Comparison of ENCODE assay signal across 10 cellular contexts in the genomic region with DNA sequence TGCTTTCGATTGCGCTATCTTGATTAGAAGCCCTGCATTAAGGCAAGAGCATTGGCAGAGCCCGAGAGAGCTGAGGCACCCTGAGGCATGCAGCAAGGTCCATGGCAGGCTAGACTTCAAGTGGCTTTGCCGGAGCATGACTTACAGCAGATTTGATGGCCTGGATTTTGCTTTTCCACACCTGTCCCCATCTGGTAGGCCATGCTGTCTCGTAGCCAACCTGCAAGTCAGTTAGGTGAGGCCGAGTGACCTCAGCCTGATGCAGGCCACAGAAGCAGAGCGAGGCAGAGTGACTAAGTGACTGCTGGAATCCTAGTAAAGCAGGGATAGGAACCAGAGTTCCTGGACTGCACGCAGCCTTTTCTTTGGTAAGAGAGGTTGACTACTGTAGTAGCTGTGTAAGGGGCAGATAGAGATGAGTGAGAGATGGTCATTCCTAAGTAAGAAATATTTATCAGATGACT.
DNase-seq lines count a peak whose midpoint lies in the region; ATAC-seq, FAIRE-seq and TF ChIP-seq lines count a peak whose summit lies in the region.
"Had no signal": no experiment of that assay in that cellular context is flagged by ENCODE, and none has a peak within 500 bp of the region (broad histone marks: within the 10 kb centered on the region; RNA-seq: fewer than 3 reads in every experiment).

No MANE protein-coding gene starts in this region.

- H3K27ac Mint-ChIP-seq in activated CD4-positive, alpha-beta T cell treated with anti-CD3 and anti-CD28 coated beads, Interleukin-2, amount 10 ng/mL, durations not matched to agents 24 days and 14 days: no peak overlapping the region

- H3K9me3 Mint-ChIP-seq in activated CD4-positive, alpha-beta T cell treated with anti-CD3 and anti-CD28 coated beads, Interleukin-2, amount 10 ng/mL, durations not matched to agents 24 days and 14 days: no peaks in the 10 kb centered on the region
- H3K9me3 Mint-ChIP-seq: central memory CD8-positive, alpha-beta T cell had no signal

- ATAC-seq in foreskin keratinocyte: peak; percentile 76
- no peak for ATAC-seq in GM21381 (IDR thresholded peaks at IDR 0.05; ENCODE audit: unreplicated experiment)

- FAIRE-seq in D721Med (lab: Jason Lieb, UNC): peak; percentile 91

- H3K27ac ChIP-seq in foreskin keratinocyte: no peak overlapping the region

- no peaks in the 10 kb centered on the region for H3K27me3 Mint-ChIP-seq in activated CD4-positive, alpha-beta T cell treated with anti-CD3 and anti-CD28 coated beads, Interleukin-2, amount 10 ng/mL, durations not matched to agents 24 days and 14 days

- H3K27me3 ChIP-seq in foreskin keratinocyte: no peaks in the 10 kb centered on the region

- intact Hi-C loops in activated CD4-positive, alpha-beta T cell treated with anti-CD3 and anti-CD28 coated beads, Interleukin-2, amount 10 ng/mL, durations not matched to agents 24 days and 14 days (cut with micrococcal nuclease): no loop called here

- no peak overlapping the region for H3K4me3 Mint-ChIP-seq in activated CD4-positive, alpha-beta T cell treated with anti-CD3 and anti-CD28 coated beads, Interleukin-2, amount 10 ng/mL, durations not matched to agents 24 days and 14 days
- H3K4me3 Mint-ChIP-seq: central memory CD8-positive, alpha-beta T cell had no signal

- TF ChIP-seq CTCF in D721Med (IDR thresholded peaks at IDR 0.05; ENCODE audit: insufficient read depth, missing control alignments) (no peak), foreskin keratinocyte (conservative IDR thresholded peaks at IDR 0.05) (no peak)

- peaks cover 30% of the 10 kb centered on the region for H3K4me1 ChIP-seq in foreskin keratinocyte

- no peaks in the 10 kb centered on the region for H3K36me3 Mint-ChIP-seq in activated CD4-positive, alpha-beta T cell treated with anti-CD3 and anti-CD28 coated beads, Interleukin-2, amount 10 ng/mL, durations not matched to agents 24 days and 14 days (ENCODE audit: low read depth)

- DNase-seq in D721Med (ENCODE audit: insufficient read length, low spot score) (no peak), T1000 (lab: John Stamatoyannopoulos, UW) (peak; percentile 37), foreskin keratinocyte (peak; percentile 57 to 76), renal cortical epithelial cell (ENCODE audit: low read depth) (peak; percentile 56), NCI-H1105 (lab: John Stamatoyannopoulos, UW) (no peak), GM19240 (ENCODE audit: insufficient read length, low spot score) (no peak)
- DNase-seq in activated CD4-positive, alpha-beta T cell treated with anti-CD3 and anti-CD28 coated beads, Interleukin-2, amount 10 ng/mL, durations not matched to agents 24 days and 14 days: no peak
- DNase-seq: NCI-H2029 had no signal

- no peaks in the 10 kb centered on the region for H3K4me1 Mint-ChIP-seq in activated CD4-positive, alpha-beta T cell treated with anti-CD3 and anti-CD28 coated beads, Interleukin-2, amount 10 ng/mL, durations not matched to agents 24 days and 14 days
- H3K4me1 Mint-ChIP-seq: central memory CD8-positive, alpha-beta T cell had no signal

Comparison
In these comparisons a context has a peak if more than half of its experiments do, and no peak if none do; other contexts are left out.
1. DNase-seq: peak in T1000 (single experiment), foreskin keratinocyte (2 of 2) and renal cortical epithelial cell (single experiment); none in D721Med (single experiment), NCI-H1105 (single experiment), activated CD4-positive, alpha-beta T cell treated with anti-CD3 and anti-CD28 coated beads, Interleukin-2, amount 10 ng/mL, durations not matched to agents 24 days and 14 days (single experiment) and GM19240 (single experiment).